ENCODE assay signal across 9 cellular contexts in genomic region chr7:149497467-149498261, GRCh38. TPM values are rescaled to one million over a fixed set of nuclear protein-coding genes. Genes with fewer than 3 reads are reported as not detected.
DNase-seq lines count a peak whose midpoint lies in the region; ATAC-seq, FAIRE-seq and TF ChIP-seq lines count a peak whose summit lies in the region.
"Had no signal": no experiment of that assay in that cellular context is flagged by ENCODE, and none has a peak within 500 bp of the region (broad histone marks: within the 10 kb centered on the region; RNA-seq: fewer than 3 reads in every experiment).

ZNF746 (minus strand) TSS chr7:149497809; CDS start chr7:149497536, 273 bp downstream.

- peak; percentile 84 to 86 for DNase-seq in A549 (ENCODE audit: low read depth in 1 of 2, low spot score in 1 of 2)
- DNase-seq in GM18507 (ENCODE audit: extremely low spot score, insufficient read length, low read depth) = peak; percentile 84
- peak; percentile 42 for DNase-seq in NCI-H2107 treated with DMSO at 0.1 percent for 48 hours (lab: John Stamatoyannopoulos, UW; ENCODE audit: unreplicated experiment)
- peak; percentile 79 for DNase-seq in activated B cell treated with CpG ODN at 0.5 μM for 24 hours
- peak in 49 of 61 donors; percentile 14 to 76 (median 52) for DNase-seq in caudate nucleus (lab: John Stamatoyannopoulos, UW)
- peak; percentile 92 for DNase-seq in islet precursor cell
- DNase-seq in stimulated activated CD4-positive, alpha-beta T cell treated with anti-CD3 and anti-CD28 coated beads, Interleukin-12 subunit alpha, Interleukin-12 subunit beta, amount 100 ng/mL, for 4 hours = peak; percentile 83

- H3K4me2 ChIP-seq in A549 = peak within 1 kb of the TSS; percentile 83

- WGBS in A549 (ENCODE audit: missing lambda C conversion rate) = 0% methylated on average over 1 of the region's 109 CpGs

- H3K4me1 Mint-ChIP-seq in activated B cell treated with CpG ODN at 0.5 μM for 24 hours = peaks cover 24% of the 10 kb centered on the region

- H3K27ac Mint-ChIP-seq in activated B cell treated with CpG ODN at 0.5 μM for 24 hours = peak within 1 kb of the TSS; percentile 82

- peak within 1 kb of the TSS; percentile 92 for H3K4me3 Mint-ChIP-seq in activated B cell treated with CpG ODN at 0.5 μM for 24 hours

- no peaks in the 10 kb centered on the region for H3K9me3 ChIP-seq in A549

- H3K27ac ChIP-seq in A549 (peak within 1 kb of the TSS; percentile 99 to 100), caudate nucleus (ENCODE audit: low read depth, low read length) (peak within 1 kb of the TSS; percentile 70)

- TF ChIP-seq RAD21 in A549 (conservative IDR thresholded peaks at IDR 0.05 in 1 of 2, IDR thresholded peaks at IDR 0.05 in 1 of 2) = peak; percentile 55 to 71

- no peak for FAIRE-seq in A549 (lab: Jason Lieb, UNC)
- FAIRE-seq in GM18507 (lab: Jason Lieb, UNC) = peak; percentile 33
- FAIRE-seq: TTC549 had no signal

- ATAC-seq in A549 (peak; percentile 87 to 91), HG02973 (IDR thresholded peaks at IDR 0.05; ENCODE audit: unreplicated experiment) (peak; percentile 96), activated B cell treated with CpG ODN at 0.5 μM for 24 hours (ENCODE audit: low read depth) (peak; percentile 96)

- TF ChIP-seq EP300 in A549 (IDR thresholded peaks at IDR 0.05) = no peak

- intact Hi-C loops in activated B cell treated with CpG ODN at 0.5 μM for 24 hours (cut with micrococcal nuclease) = loop anchor here (1.0 to 5.0 kb wide), 15 partner anchors 37 to 800 kb away; partner anchors contain the start of genes CUL1, ZNF212, ZNF398 and ZNF425

- H3K9me3 Mint-ChIP-seq in activated B cell treated with CpG ODN at 0.5 μM for 24 hours = no peaks in the 10 kb centered on the region

- peak; percentile 58 for TF ChIP-seq POLR2A in A549 (IDR thresholded peaks at IDR 0.05; ENCODE audit: low read length)

- TF ChIP-seq CTCF in A549 (IDR thresholded peaks at IDR 0.05) = peak; percentile 78
- no peak for TF ChIP-seq CTCF in activated B cell treated with CpG ODN at 0.5 μM for 24 hours (IDR thresholded peaks at IDR 0.05)

- POLR2A ChIA-PET in A549 (lab: Yijun Ruan, JAX) (no interaction called here), activated B cell treated with CpG ODN at 0.5 μM for 24 hours (lab: Charles Lee) (no interaction called here)

- peaks cover 2% of the 10 kb centered on the region for H3K27me3 Mint-ChIP-seq in activated B cell treated with CpG ODN at 0.5 μM for 24 hours

- CTCF ChIA-PET in A549 (lab: Yijun Ruan, JAX) (interaction anchor here (2.2 to 2.9 kb wide), 2 partner anchors 22 to 75 kb away, joined by 5 to 11 read pairs; no protein-coding TSS in a partner anchor), activated B cell treated with CpG ODN at 0.5 μM for 24 hours (lab: Charles Lee) (interaction anchor here (0.6 kb wide), 1 partner anchor 298 kb away, joined by 3 read pairs; no protein-coding TSS in a partner anchor)

- H3K36me3 Mint-ChIP-seq in activated B cell treated with CpG ODN at 0.5 μM for 24 hours (ENCODE audit: low read depth) = peaks cover 26% of the 10 kb centered on the region

- H3K4me1 ChIP-seq in A549 = peaks cover 19% of the 10 kb centered on the region

- H3K4me3 ChIP-seq in A549 = peak within 1 kb of the TSS; percentile 100

TF ChIP-seq in A549, 52 proteins besides CTCF, POLR2A, EP300 and RAD21 (continues in another document):
- TF ChIP-seq FOSB (CRISPR knock-in tag; IDR thresholded peaks at IDR 0.05) = no peak
- TF ChIP-seq NR3C1 (IDR thresholded peaks at IDR 0.05) = no peak
- no peak for TF ChIP-seq HES2 (IDR thresholded peaks at IDR 0.05)
- TF ChIP-seq CHD4 (IDR thresholded peaks at IDR 0.05; ENCODE audit: borderline replicate concordance) = no peak
- TF ChIP-seq HEYL (CRISPR knock-in tag; IDR thresholded peaks at IDR 0.05) = no peak
- no peak for TF ChIP-seq BHLHE40 (IDR thresholded peaks at IDR 0.05; ENCODE audit: low read depth, low read length)
- peak; percentile 53; the same call in 1 of the 2 replicates for TF ChIP-seq MYC (IDR thresholded peaks at IDR 0.05; ENCODE audit: borderline replicate concordance, low read length)
- no peak for TF ChIP-seq TFCP2L1 (CRISPR knock-in tag; IDR thresholded peaks at IDR 0.05)
- TF ChIP-seq RNF2 (IDR thresholded peaks at IDR 0.05; ENCODE audit: borderline replicate concordance, low read depth) = no peak
- peak; percentile 55; the same call in 1 of the 2 replicates for TF ChIP-seq MAX (IDR thresholded peaks at IDR 0.05)
- no peak for TF ChIP-seq POLR2AphosphoS2 (conservative IDR thresholded peaks at IDR 0.05; ENCODE audit: low read length)
- no peak for TF ChIP-seq ZNF302 (CRISPR knock-in tag; IDR thresholded peaks at IDR 0.05)
- TF ChIP-seq RARB (CRISPR knock-in tag; IDR thresholded peaks at IDR 0.05) = no peak
- TF ChIP-seq, protein P1, sequence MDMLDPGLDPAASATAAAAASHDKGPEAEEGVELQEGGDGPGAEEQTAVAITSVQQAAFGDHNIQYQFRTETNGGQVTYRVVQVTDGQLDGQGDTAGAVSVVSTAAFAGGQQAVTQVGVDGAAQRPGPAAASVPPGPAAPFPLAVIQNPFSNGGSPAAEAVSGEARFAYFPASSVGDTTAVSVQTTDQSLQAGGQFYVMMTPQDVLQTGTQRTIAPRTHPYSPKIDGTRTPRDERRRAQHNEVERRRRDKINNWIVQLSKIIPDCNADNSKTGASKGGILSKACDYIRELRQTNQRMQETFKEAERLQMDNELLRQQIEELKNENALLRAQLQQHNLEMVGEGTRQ (IDR thresholded peaks at IDR 0.05) = no peak
- TF ChIP-seq NPAS2 (CRISPR knock-in tag; IDR thresholded peaks at IDR 0.05; ENCODE audit: borderline replicate concordance) = no peak
- TF ChIP-seq, protein P2, sequence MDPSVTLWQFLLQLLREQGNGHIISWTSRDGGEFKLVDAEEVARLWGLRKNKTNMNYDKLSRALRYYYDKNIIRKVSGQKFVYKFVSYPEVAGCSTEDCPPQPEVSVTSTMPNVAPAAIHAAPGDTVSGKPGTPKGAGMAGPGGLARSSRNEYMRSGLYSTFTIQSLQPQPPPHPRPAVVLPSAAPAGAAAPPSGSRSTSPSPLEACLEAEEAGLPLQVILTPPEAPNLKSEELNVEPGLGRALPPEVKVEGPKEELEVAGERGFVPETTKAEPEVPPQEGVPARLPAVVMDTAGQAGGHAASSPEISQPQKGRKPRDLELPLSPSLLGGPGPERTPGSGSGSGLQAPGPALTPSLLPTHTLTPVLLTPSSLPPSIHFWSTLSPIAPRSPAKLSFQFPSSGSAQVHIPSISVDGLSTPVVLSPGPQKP (IDR thresholded peaks at IDR 0.05; ENCODE audit: low read depth, low read length) = no peak
- TF ChIP-seq MAFK (IDR thresholded peaks at IDR 0.05; ENCODE audit: partially characterized antibody) = no peak
- no peak for TF ChIP-seq RCOR1 (IDR thresholded peaks at IDR 0.05; ENCODE audit: low read depth, low read length)
- TF ChIP-seq, protein P3, sequence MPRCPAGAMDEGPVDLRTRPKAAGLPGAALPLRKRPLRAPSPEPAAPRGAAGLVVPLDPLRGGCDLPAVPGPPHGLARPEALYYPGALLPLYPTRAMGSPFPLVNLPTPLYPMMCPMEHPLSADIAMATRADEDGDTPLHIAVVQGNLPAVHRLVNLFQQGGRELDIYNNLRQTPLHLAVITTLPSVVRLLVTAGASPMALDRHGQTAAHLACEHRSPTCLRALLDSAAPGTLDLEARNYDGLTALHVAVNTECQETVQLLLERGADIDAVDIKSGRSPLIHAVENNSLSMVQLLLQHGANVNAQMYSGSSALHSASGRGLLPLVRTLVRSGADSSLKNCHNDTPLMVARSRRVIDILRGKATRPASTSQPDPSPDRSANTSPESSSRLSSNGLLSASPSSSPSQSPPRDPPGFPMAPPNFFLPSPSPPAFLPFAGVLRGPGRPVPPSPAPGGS (IDR thresholded peaks at IDR 0.05) = peak; percentile 39; the same call in 1 of the 3 replicates
- peak in 1 of 2 experiments; percentile 76; a peak in 2 of 5 replicates for TF ChIP-seq JUN (IDR thresholded peaks at IDR 0.05)
- TF ChIP-seq ZFP36 (IDR thresholded peaks at IDR 0.05; ENCODE audit: borderline replicate concordance, partially characterized antibody) = peak; percentile 73
- TF ChIP-seq HMGXB4 (CRISPR knock-in tag; IDR thresholded peaks at IDR 0.05; ENCODE audit: borderline replicate concordance) = no peak
- TF ChIP-seq CBX2 (IDR thresholded peaks at IDR 0.05; ENCODE audit: borderline replicate concordance, low read depth) = no peak
- no peak for TF ChIP-seq KDM1A (IDR thresholded peaks at IDR 0.05; ENCODE audit: low read depth)
- TF ChIP-seq PHF8 (IDR thresholded peaks at IDR 0.05; ENCODE audit: borderline replicate concordance, low read depth) = peak; percentile 39; the same call in 1 of the 2 replicates
- TF ChIP-seq MAZ (IDR thresholded peaks at IDR 0.05; ENCODE audit: borderline replicate concordance, low read depth, low read length) = no peak
- no peak for TF ChIP-seq HOXA7 (CRISPR knock-in tag; IDR thresholded peaks at IDR 0.05)

RNA-seq across cellular contexts. Expression of gene ZNF746, which starts in this region (rescaled TPM):
- polyA plus RNA-seq in A549 (2011; rRNA removed) = 6.8 and 7.2 TPM in 2 replicates
- polyA plus RNA-seq in A549 (2012; cell fraction: cytosol; rRNA removed) = 10.3 and 13.7 TPM in 2 replicates
- polyA plus RNA-seq in A549 (2012; cell fraction: nucleus; rRNA removed) = 33.6 and 47.5 TPM in 2 replicates
- 10.6 to 10.7 TPM (median 10.7 TPM) in 3 replicates for polyA plus RNA-seq in A549 (2017; fragmentation: RNase III; extraction: RNeasy Plus Mini Kit Qiagen cat#74134 plus additional on column Dnase treatment)
- polyA minus RNA-seq in A549 (2011; rRNA and poly(A)+ RNA removed) = 12.0 and 19.7 TPM in 2 replicates
- 21.0 and 28.4 TPM in 2 replicates for total RNA-seq in activated B cell treated with CpG ODN at 0.5 μM for 24 hours

Comparison
In these comparisons a context has a peak if more than half of its experiments do, and no peak if none do; other contexts are left out.
1. Peak in every context shown above with its lines: DNase-seq, ATAC-seq, H3K4me3 ChIP-seq and H3K27ac ChIP-seq.
2. DNase-seq: peak in every context shown above with its lines; median percentile 92 in islet precursor cell; 85 in A549; 84 in GM18507; 83 in stimulated activated CD4-positive, alpha-beta T cell treated with anti-CD3 and anti-CD28 coated beads, Interleukin-12 subunit alpha, Interleukin-12 subunit beta, amount 100 ng/mL, for 4 hours; 79 in activated B cell treated with CpG ODN at 0.5 μM for 24 hours; 52 in caudate nucleus; 42 in NCI-H2107 treated with DMSO at 0.1 percent for 48 hours.